19 cellular contexts compared by ENCODE assay signal in genomic region chr7:120774481-120774880, GRCh38.
"Had no signal": no experiment of that assay in that cellular context is flagged by ENCODE, and none has a peak within 500 bp of the region (broad histone marks: within the 10 kb centered on the region; RNA-seq: fewer than 3 reads in every experiment).

No MANE protein-coding gene starts in this region.

- H3K36me3 Mint-ChIP-seq: naive thymus-derived CD8-positive, alpha-beta T cell had no signal

- ATAC-seq: left lobe of liver; mucosa of descending colon; naive thymus-derived CD8-positive, alpha-beta T cell had no signal

- H3K9me3 Mint-ChIP-seq: naive thymus-derived CD8-positive, alpha-beta T cell had no signal

- H2AFZ ChIP-seq: hepatocyte had no signal

- H3K4me3 Mint-ChIP-seq: naive thymus-derived CD8-positive, alpha-beta T cell had no signal

- H3K4me2 ChIP-seq: hepatocyte had no signal

- H3K4me1 ChIP-seq: right atrium auricular region, stomach, transverse colon had no signal

- DNase-seq: effector CD4-positive, alpha-beta T cell; foreskin melanocyte; head of caudate nucleus; islet precursor cell; mammary epithelial cell; mucosa of descending colon; naive thymus-derived CD8-positive, alpha-beta T cell; posterior cingulate gyrus; small intestine; stimulated activated CD4-positive, alpha-beta T cell treated with anti-CD3 and anti-CD28 coated beads, Interleukin-12 subunit alpha, Interleukin-12 subunit beta, amount 100 ng/mL, for 4 hours; stimulated activated naive CD4-positive, alpha-beta T cell; stomach; substantia nigra; transverse colon had no signal

- H3K4me3 ChIP-seq: coronary artery, hepatocyte, mucosa of descending colon, right atrium auricular region, stomach, thoracic aorta, transverse colon had no signal

- H3K27me3 ChIP-seq: hepatocyte, right atrium auricular region, stomach, transverse colon had no signal

- H3K27ac ChIP-seq: coronary artery, hepatocyte, right atrium auricular region, stomach, thoracic aorta, transverse colon had no signal

- H3K4me1 Mint-ChIP-seq: naive thymus-derived CD8-positive, alpha-beta T cell had no signal

- H3K79me2 ChIP-seq: hepatocyte had no signal

- H3K27ac Mint-ChIP-seq: naive thymus-derived CD8-positive, alpha-beta T cell had no signal

- H3K36me3 ChIP-seq: right atrium auricular region, stomach, thoracic aorta, transverse colon had no signal

- H3K9me3 ChIP-seq: mucosa of descending colon, right atrium auricular region, stomach, thoracic aorta, transverse colon had no signal
